8 cellular contexts compared by ENCODE assay signal in genomic region chr3:189324538-189325138, GRCh38.
DNase-seq lines count a peak whose midpoint lies in the region; ATAC-seq and TF ChIP-seq lines count a peak whose summit lies in the region.

No MANE protein-coding gene starts in this region.

- ATAC-seq in GM18870 (IDR thresholded peaks at IDR 0.05; ENCODE audit: unreplicated experiment) (peak; percentile 99), HG03103 (IDR thresholded peaks at IDR 0.05; ENCODE audit: low read depth, unreplicated experiment) (peak; percentile 100), omental fat pad (ENCODE audit: low FRiP score) (no peak)

- peak overlapping the region; percentile 98 for H3K27ac Mint-ChIP-seq in activated CD4-positive, alpha-beta T cell treated with anti-CD3 and anti-CD28 coated beads, Interleukin-2, amount 10 ng/mL, durations not matched to agents 7 days and 5 days

- H3K27ac ChIP-seq in epithelial cell of prostate: peak overlapping the region; percentile 71

- H3K27me3 Mint-ChIP-seq in activated CD4-positive, alpha-beta T cell treated with anti-CD3 and anti-CD28 coated beads, Interleukin-2, amount 10 ng/mL, durations not matched to agents 7 days and 5 days: no peaks in the 10 kb centered on the region

- POLR2A ChIA-PET in activated CD4-positive, alpha-beta T cell treated with anti-CD3 and anti-CD28 coated beads, Interleukin-2, amount 10 ng/mL, durations not matched to agents 7 days and 5 days (lab: Charles Lee): interaction anchor here (1.2 to 1.3 kb wide), 2 partner anchors 17 to 20 kb away, joined by 3 to 6 read pairs; no protein-coding TSS in a partner anchor

- CTCF ChIA-PET in activated CD4-positive, alpha-beta T cell treated with anti-CD3 and anti-CD28 coated beads, Interleukin-2, amount 10 ng/mL, durations not matched to agents 7 days and 5 days (lab: Charles Lee): interaction anchor here (0.8 to 2.6 kb wide), 8 partner anchors 8 to 31 kb away, joined by 3 to 10 read pairs (median 4); no protein-coding TSS in a partner anchor

- peaks cover 74% of the 10 kb centered on the region for H3K4me1 Mint-ChIP-seq in activated CD4-positive, alpha-beta T cell treated with anti-CD3 and anti-CD28 coated beads, Interleukin-2, amount 10 ng/mL, durations not matched to agents 7 days and 5 days

- peaks cover 24% of the 10 kb centered on the region for H3K9me3 Mint-ChIP-seq in activated CD4-positive, alpha-beta T cell treated with anti-CD3 and anti-CD28 coated beads, Interleukin-2, amount 10 ng/mL, durations not matched to agents 7 days and 5 days

- H3K4me3 Mint-ChIP-seq in activated CD4-positive, alpha-beta T cell treated with anti-CD3 and anti-CD28 coated beads, Interleukin-2, amount 10 ng/mL, durations not matched to agents 7 days and 5 days: peak overlapping the region; percentile 66

- H3K36me3 Mint-ChIP-seq in activated CD4-positive, alpha-beta T cell treated with anti-CD3 and anti-CD28 coated beads, Interleukin-2, amount 10 ng/mL, durations not matched to agents 7 days and 5 days (ENCODE audit: low read depth): peaks cover 56% of the 10 kb centered on the region

- TF ChIP-seq CTCF in omental fat pad (IDR thresholded peaks at IDR 0.05): no peak

- DNase-seq in A172 (ENCODE audit: low spot score) (peak; percentile 99), NCI-H2171 treated with DMSO at 0.1 percent for 48 hours (lab: John Stamatoyannopoulos, UW) (peak; percentile 86), epithelial cell of prostate (ENCODE audit: low read depth, low spot score) (peak; percentile 98), omental fat pad (ENCODE audit: low spot score) (no peak)
- DNase-seq in activated CD4-positive, alpha-beta T cell treated with anti-CD3 and anti-CD28 coated beads, Interleukin-2, amount 10 ng/mL, durations not matched to agents 7 days and 5 days: peak; percentile 95
- peak; percentile 85 for DNase-seq in stimulated activated CD4-positive, alpha-beta T cell treated with anti-CD3 and anti-CD28 coated beads, Interleukin-15, amount 100 ng/mL, for 24 hours
